1 cellular context compared by ENCODE assay signal in genomic region chr1:23062271-23062670, GRCh38.
TF ChIP-seq lines count a peak whose summit lies in the region.

No MANE protein-coding gene starts in this region.

TF ChIP-seq in HepG2, 621 proteins besides CTCF, POLR2A, EP300 and RAD21:
- TF ChIP-seq ZNF768 (CRISPR knock-in tag; IDR thresholded peaks at IDR 0.05) (no peak), ATF7 (IDR thresholded peaks at IDR 0.05) (peak; percentile 86), ATF7 (CRISPR knock-in tag; IDR thresholded peaks at IDR 0.05) (no peak), FOXC1 (CRISPR knock-in tag; IDR thresholded peaks at IDR 0.05; ENCODE audit: borderline replicate concordance) (no peak)
